In the genomic region with DNA sequence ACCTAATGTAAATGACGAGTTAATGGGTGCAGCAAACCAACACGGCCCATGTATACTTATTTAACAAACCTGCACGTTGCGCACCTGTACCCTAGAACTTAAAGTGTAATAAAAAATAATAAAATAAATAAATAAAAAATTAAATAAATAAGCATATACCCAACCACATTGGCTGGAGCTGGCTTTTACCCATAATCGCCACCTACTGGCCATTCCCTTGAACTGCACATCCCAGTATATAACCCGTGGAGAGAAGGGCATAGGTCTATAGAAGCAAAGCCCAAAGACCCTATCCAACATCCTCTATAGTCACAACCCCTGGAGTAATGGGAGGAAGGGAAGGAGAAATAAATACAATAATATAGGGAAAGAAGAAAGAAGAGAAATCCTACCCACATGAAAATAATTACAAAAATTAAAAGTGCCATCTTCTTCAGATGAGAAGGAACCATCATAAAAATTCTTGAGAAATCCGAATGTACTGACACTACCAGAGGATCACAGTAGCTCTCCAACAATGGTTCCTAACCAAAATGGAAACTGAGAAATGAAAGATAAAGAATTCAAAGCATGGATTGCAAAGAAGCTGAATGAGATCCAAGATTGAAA, we compare ENCODE assay signal across 8 cellular contexts.
DNase-seq lines count a peak whose midpoint lies in the region; ATAC-seq and TF ChIP-seq lines count a peak whose summit lies in the region.

No MANE protein-coding gene starts in this region.

- in situ Hi-C loops in SK-MEL-5 (cut with HindIII; ENCODE audit: low pct_unique_long_range_greater_than_20kb, low sequenced_read_pairs) = no loop called here

- H3K4me3 ChIP-seq in epithelial cell of proximal tubule (ENCODE audit: low read depth, low read length) = no peak overlapping the region

- TF ChIP-seq CTCF in epithelial cell of proximal tubule (conservative IDR thresholded peaks at IDR 0.05; ENCODE audit: low read depth, low read length) = peak; percentile 83

- DNase-seq in NOMO-1 (lab: John Stamatoyannopoulos, UW; ENCODE audit: unreplicated experiment in 2 of 2) = peak; percentile 5 to 6
- no peak for DNase-seq in NOMO-1 treated with dmso at 0.1 percent for 144 hours (lab: John Stamatoyannopoulos, UW; ENCODE audit: unreplicated experiment)
- peak; percentile 79 for DNase-seq in SK-MEL-5 (ENCODE audit: low read depth, low spot score)
- DNase-seq in epithelial cell of proximal tubule (ENCODE audit: low read depth) = no peak
- DNase-seq in renal cortical epithelial cell (ENCODE audit: low read depth) = peak; percentile 13
- DNase-seq in NCI-H526 treated with DMSO at 0.1 percent for 48 hours (lab: John Stamatoyannopoulos, UW) = no peak

- ATAC-seq in GM19452 (IDR thresholded peaks at IDR 0.05; ENCODE audit: unreplicated experiment) (peak; percentile 86), HG03442 (IDR thresholded peaks at IDR 0.05; ENCODE audit: unreplicated experiment) (peak; percentile 95)

Comparison
In these comparisons a context has a peak if more than half of its experiments do, and no peak if none do; other contexts are left out.
1. DNase-seq: peak in NOMO-1 (2 of 2), SK-MEL-5 (single experiment) and renal cortical epithelial cell (single experiment); none in NOMO-1 treated with dmso at 0.1 percent for 144 hours (single experiment), epithelial cell of proximal tubule (single experiment) and NCI-H526 treated with DMSO at 0.1 percent for 48 hours (single experiment).